ENCODE assay signal across 13 cellular contexts in genomic region chr4:111838406-111838930, GRCh38.
DNase-seq lines count a peak whose midpoint lies in the region; ATAC-seq and TF ChIP-seq lines count a peak whose summit lies in the region.
"Had no signal": no experiment of that assay in that cellular context is flagged by ENCODE, and none has a peak within 500 bp of the region (broad histone marks: within the 10 kb centered on the region; RNA-seq: fewer than 3 reads in every experiment).

No MANE protein-coding gene starts in this region.

- no peak overlapping the region for H3K27ac Mint-ChIP-seq in memory B cell
- H3K27ac Mint-ChIP-seq: activated naive CD4-positive, alpha-beta T cell treated with anti-CD3 and anti-CD28 coated beads, Interleukin-2, amount 50 U/mL, for 72 hours; naive thymus-derived CD8-positive, alpha-beta T cell had no signal

- no peaks in the 10 kb centered on the region for H3K9me3 ChIP-seq in right lobe of liver

- 55% methylated on average over 4 of the region's 4 CpGs for WGBS in right lobe of liver (ENCODE audit: insufficient coverage, low coverage, low lambda C conversion rate, missing lambda C conversion rate)

- no peak for TF ChIP-seq POLR2A in right lobe of liver (IDR thresholded peaks at IDR 0.05)

- no peak overlapping the region for H3K4me3 Mint-ChIP-seq in memory B cell
- H3K4me3 Mint-ChIP-seq: naive thymus-derived CD8-positive, alpha-beta T cell had no signal

- H3K27me3 Mint-ChIP-seq in memory B cell, result peaks cover 7% of the 10 kb centered on the region

- H3K27me3 ChIP-seq in right lobe of liver (no peaks in the 10 kb centered on the region), foreskin keratinocyte (no peaks in the 10 kb centered on the region)
- H3K27me3 ChIP-seq: BLaER1 treated with 17β-estradiol and CSF1 and Interleukin-3, amounts not matched to agents 10 nM and 100 nM had no signal

- peak; percentile 64 for ATAC-seq in GM18873 (IDR thresholded peaks at IDR 0.05; ENCODE audit: low FRiP score, unreplicated experiment)
- ATAC-seq in HG02571 (IDR thresholded peaks at IDR 0.05; ENCODE audit: unreplicated experiment), result peak; percentile 71
- ATAC-seq in HG03558 (IDR thresholded peaks at IDR 0.05; ENCODE audit: extremely low read depth, unreplicated experiment), result peak; percentile 75
- peak; percentile 48 for ATAC-seq in memory B cell (ENCODE audit: low read depth)
- ATAC-seq in right lobe of liver, result no peak
- no peak for ATAC-seq in foreskin keratinocyte
- ATAC-seq: activated naive CD4-positive, alpha-beta T cell treated with anti-CD3 and anti-CD28 coated beads, Interleukin-2, amount 50 U/mL, for 72 hours; naive thymus-derived CD8-positive, alpha-beta T cell had no signal

- no peak overlapping the region for H3K4me3 ChIP-seq in right lobe of liver
- H3K4me3 ChIP-seq: BLaER1 treated with 17β-estradiol and CSF1 and Interleukin-3, amounts not matched to agents 10 nM and 100 nM had no signal

- TF ChIP-seq CTCF in right lobe of liver (IDR thresholded peaks at IDR 0.05) (no peak), GM10266 (IDR thresholded peaks at IDR 0.05; ENCODE audit: control insufficient read depth, insufficient read depth, low read depth, missing control alignments) (no peak), foreskin keratinocyte (conservative IDR thresholded peaks at IDR 0.05) (no peak)

- H3K4me1 ChIP-seq in right lobe of liver, result no peaks in the 10 kb centered on the region
- H3K4me1 ChIP-seq in foreskin keratinocyte, result no peaks in the 10 kb centered on the region

- peaks cover 2% of the 10 kb centered on the region for H3K9me3 Mint-ChIP-seq in memory B cell
- H3K9me3 Mint-ChIP-seq: activated naive CD4-positive, alpha-beta T cell treated with anti-CD3 and anti-CD28 coated beads, Interleukin-2, amount 50 U/mL, for 72 hours had no signal

- DNase-seq in memory B cell (ENCODE audit: low spot score in 2 of 2), result no peak
- no peak for DNase-seq in right lobe of liver
- DNase-seq in GM10266 (ENCODE audit: extremely low spot score), result no peak
- no peak for DNase-seq in UCSD-AML1 (lab: John Stamatoyannopoulos, UW; ENCODE audit: unreplicated experiment)
- no peak for DNase-seq in foreskin keratinocyte
- DNase-seq: GDM1; naive thymus-derived CD8-positive, alpha-beta T cell; NCI-H82 had no signal

- intact Hi-C loops in right lobe of liver (cut with DNase I), result no loop called here

- H3K4me1 Mint-ChIP-seq in memory B cell, result peaks cover 4% of the 10 kb centered on the region
- H3K4me1 Mint-ChIP-seq: naive thymus-derived CD8-positive, alpha-beta T cell had no signal

- no peak overlapping the region for H3K27ac ChIP-seq in right lobe of liver
- H3K27ac ChIP-seq in foreskin keratinocyte, result no peak overlapping the region
- H3K27ac ChIP-seq: BLaER1 treated with 17β-estradiol and CSF1 and Interleukin-3, amounts not matched to agents 10 nM and 100 nM had no signal

- peaks cover 2% of the 10 kb centered on the region for H3K36me3 Mint-ChIP-seq in memory B cell
- H3K36me3 Mint-ChIP-seq: activated naive CD4-positive, alpha-beta T cell treated with anti-CD3 and anti-CD28 coated beads, Interleukin-2, amount 50 U/mL, for 72 hours; naive thymus-derived CD8-positive, alpha-beta T cell had no signal

- H3K36me3 ChIP-seq in right lobe of liver, result no peaks in the 10 kb centered on the region
- H3K36me3 ChIP-seq: BLaER1 treated with 17β-estradiol and CSF1 and Interleukin-3, amounts not matched to agents 10 nM and 100 nM had no signal

Comparison
In these comparisons a context has a peak if more than half of its experiments do, and no peak if none do; other contexts are left out.
1. ATAC-seq: peak in GM18873 (single experiment), HG02571 (single experiment), HG03558 (single experiment) and memory B cell (single experiment); none in right lobe of liver (0 of 4) and foreskin keratinocyte (single experiment).